13 cellular contexts compared by ENCODE assay signal in the genomic region with DNA sequence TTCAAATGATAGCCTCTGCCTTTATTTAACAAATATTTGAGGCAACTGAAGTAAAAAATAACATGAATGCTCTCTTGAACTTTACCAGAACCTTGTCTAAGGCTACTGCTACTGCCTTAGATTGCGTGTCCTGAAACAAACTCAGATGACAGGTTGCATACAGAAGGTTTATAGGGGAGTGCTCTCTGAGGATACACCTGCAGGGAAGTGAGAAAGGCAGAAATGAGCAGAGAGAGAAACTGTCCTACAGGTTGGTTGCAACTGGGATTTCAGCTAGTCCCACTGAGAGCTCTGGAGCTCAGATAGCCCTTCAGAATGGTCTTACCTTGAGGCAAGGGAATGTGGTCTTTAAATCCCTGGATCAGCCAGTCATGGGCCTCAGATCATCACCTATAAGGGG.
A peak's percentile ranks its signal among the peaks of the same experiment; 100 is the strongest.
DNase-seq lines count a peak whose midpoint lies in the region; ATAC-seq and TF ChIP-seq lines count a peak whose summit lies in the region.
"Had no signal": no experiment of that assay in that cellular context is flagged by ENCODE, and none has a peak within 500 bp of the region (broad histone marks: within the 10 kb centered on the region; RNA-seq: fewer than 3 reads in every experiment).

No MANE protein-coding gene starts in this region.

- no peak overlapping the region for H3K4me3 ChIP-seq in GM06990 (replicated peaks; ENCODE audit: low read depth, low read length)
- H3K4me3 ChIP-seq: A549 had no signal

- no peaks in the 10 kb centered on the region for H3K4me1 Mint-ChIP-seq in activated CD4-positive, alpha-beta T cell treated with anti-CD3 and anti-CD28 coated beads for 36 hours
- H3K4me1 Mint-ChIP-seq: activated naive CD8-positive, alpha-beta T cell treated with anti-CD3 and anti-CD28 coated beads for 36 hours; naive B cell had no signal

- CTCF ChIA-PET in activated CD4-positive, alpha-beta T cell treated with anti-CD3 and anti-CD28 coated beads for 36 hours (lab: Charles Lee): interaction anchor here (0.6 kb wide), 1 partner anchor 61 kb away, joined by 3 read pairs; no protein-coding TSS in a partner anchor

- no peak for TF ChIP-seq CTCF in GM06990 (IDR thresholded peaks at IDR 0.05; ENCODE audit: insufficient read depth, low read length, poor library complexity, severe bottlenecking)

- H3K9me3 Mint-ChIP-seq in activated CD4-positive, alpha-beta T cell treated with anti-CD3 and anti-CD28 coated beads for 36 hours (ENCODE audit: low read depth): no peaks in the 10 kb centered on the region
- H3K9me3 Mint-ChIP-seq: activated naive CD8-positive, alpha-beta T cell treated with anti-CD3 and anti-CD28 coated beads for 36 hours; naive B cell had no signal

- no peak overlapping the region for H3K27ac Mint-ChIP-seq in activated CD4-positive, alpha-beta T cell treated with anti-CD3 and anti-CD28 coated beads for 36 hours
- H3K27ac Mint-ChIP-seq: activated naive CD8-positive, alpha-beta T cell treated with anti-CD3 and anti-CD28 coated beads for 36 hours; naive B cell had no signal

- peak; percentile 59 for DNase-seq in GM06990 (ENCODE audit: extremely low read depth, insufficient read length)
- no peak for DNase-seq in Ammon's horn (ENCODE audit: low spot score)
- no peak for DNase-seq in activated CD8-positive, alpha-beta memory T cell treated with anti-CD3 and anti-CD28 coated beads for 24 hours
- no peak for DNase-seq in NCI-H1105 (lab: John Stamatoyannopoulos, UW)
- DNase-seq in activated CD4-positive, alpha-beta T cell treated with anti-CD3 and anti-CD28 coated beads for 36 hours: no peak
- DNase-seq: activated naive CD8-positive, alpha-beta T cell treated with anti-CD3 and anti-CD28 coated beads for 36 hours; DMS153; naive B cell; NCI-H187 had no signal

- POLR2A ChIA-PET in activated CD4-positive, alpha-beta T cell treated with anti-CD3 and anti-CD28 coated beads for 36 hours (lab: Charles Lee): no interaction called here

- no peaks in the 10 kb centered on the region for H3K27me3 ChIP-seq in GM06990 (replicated peaks; ENCODE audit: control insufficient read depth, insufficient read depth, low read length)

- intact Hi-C loops in activated CD4-positive, alpha-beta T cell treated with anti-CD3 and anti-CD28 coated beads for 36 hours (cut with DNase I, micrococcal nuclease): no loop called here

- no peak overlapping the region for H3K4me3 Mint-ChIP-seq in activated CD4-positive, alpha-beta T cell treated with anti-CD3 and anti-CD28 coated beads for 36 hours
- H3K4me3 Mint-ChIP-seq: activated naive CD8-positive, alpha-beta T cell treated with anti-CD3 and anti-CD28 coated beads for 36 hours; naive B cell had no signal

- peaks cover 14% of the 10 kb centered on the region for H3K27me3 Mint-ChIP-seq in activated CD4-positive, alpha-beta T cell treated with anti-CD3 and anti-CD28 coated beads for 36 hours

- no peaks in the 10 kb centered on the region for H3K36me3 Mint-ChIP-seq in activated CD4-positive, alpha-beta T cell treated with anti-CD3 and anti-CD28 coated beads for 36 hours (ENCODE audit: low read depth)
- H3K36me3 Mint-ChIP-seq: activated naive CD8-positive, alpha-beta T cell treated with anti-CD3 and anti-CD28 coated beads for 36 hours; naive B cell had no signal

- no peaks in the 10 kb centered on the region for H3K36me3 ChIP-seq in GM06990 (ENCODE audit: control insufficient read depth, insufficient read depth, low read length)

- ATAC-seq in GM19324 (IDR thresholded peaks at IDR 0.05; ENCODE audit: low FRiP score, unreplicated experiment): peak; percentile 82
- ATAC-seq in HG02588 (IDR thresholded peaks at IDR 0.05; ENCODE audit: unreplicated experiment): peak; percentile 93
- peak; percentile 92 for ATAC-seq in HG03342 (IDR thresholded peaks at IDR 0.05; ENCODE audit: unreplicated experiment)
- no peak for ATAC-seq in activated CD4-positive, alpha-beta T cell treated with anti-CD3 and anti-CD28 coated beads for 36 hours
- ATAC-seq: A549 had no signal
